In the genomic region with DNA sequence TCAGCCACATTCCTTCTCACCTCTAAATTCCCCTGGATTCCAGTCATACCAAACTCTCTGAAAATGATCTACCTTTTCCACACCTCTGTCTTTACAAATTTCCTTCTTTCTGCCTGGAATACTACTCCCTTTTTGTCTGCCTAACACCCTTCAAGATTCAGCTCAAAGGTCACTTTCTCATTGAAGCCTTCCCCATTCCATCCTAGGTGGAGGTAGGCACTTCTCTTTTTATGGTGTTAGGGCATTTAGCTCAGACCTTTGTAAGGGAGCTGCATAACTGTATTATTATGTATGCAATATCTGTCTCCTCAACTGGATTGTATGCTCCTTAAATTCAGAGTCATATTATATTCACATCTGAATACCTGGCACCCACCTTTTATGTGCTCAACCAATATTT, we compare ENCODE assay signal across 35 cellular contexts.
"Had no signal": no experiment of that assay in that cellular context is flagged by ENCODE, and none has a peak within 500 bp of the region (broad histone marks: within the 10 kb centered on the region; RNA-seq: fewer than 3 reads in every experiment).

No MANE protein-coding gene starts in this region.

- H3K27me3 Mint-ChIP-seq: activated CD4-positive, alpha-beta memory T cell treated with anti-CD3 and anti-CD28 coated beads for 36 hours; activated CD4-positive, alpha-beta T cell treated with anti-CD3 and anti-CD28 coated beads, Interleukin-2, amount 10 ng/mL, durations not matched to agents 24 days and 14 days; activated naive CD8-positive, alpha-beta T cell treated with anti-CD3 and anti-CD28 coated beads for 36 hours had no signal

- DNase-seq: activated B cell treated with CpG ODN at 0.5 μM for 24 hours; activated CD4-positive, alpha-beta memory T cell treated with anti-CD3 and anti-CD28 coated beads for 36 hours; activated CD4-positive, alpha-beta T cell treated with anti-CD3 and anti-CD28 coated beads for 4 hours; activated CD4-positive, alpha-beta T cell treated with anti-CD3 and anti-CD28 coated beads, Interleukin-2, amount 10 ng/mL, durations not matched to agents 24 days and 14 days; activated CD4-positive, alpha-beta T cell treated with anti-CD3 and anti-CD28 coated beads, Interleukin-2, amount 50 U/mL, for 1 hour; activated CD4-positive, alpha-beta T cell treated with anti-CD3 and anti-CD28 coated beads, Interleukin-2, amount 50 U/mL, for 4 hours; activated CD4-positive, CD25-positive, alpha-beta regulatory T cell treated with anti-CD3 and anti-CD28 coated beads, Interleukin-2, amount 50 U/mL, for 72 hours; activated CD8-positive, alpha-beta memory T cell treated with anti-CD3 and anti-CD28 coated beads, Interleukin-2, amount 50 U/mL, for 4 hours; activated CD8-positive, alpha-beta T cell treated with anti-CD3 and anti-CD28 coated beads for 36 hours; activated effector memory CD4-positive, alpha-beta T cell treated with anti-CD3 and anti-CD28 coated beads, Interleukin-2, amount 50 U/mL, for 16 hours; activated gamma-delta T cell treated with Interleukin-2 at 50 U/mL for 16 hours; activated naive CD4-positive, alpha-beta T cell; activated naive CD4-positive, alpha-beta T cell treated with anti-CD3 and anti-CD28 coated beads for 36 hours; activated naive CD4-positive, alpha-beta T cell treated with anti-CD3 and anti-CD28 coated beads, Interleukin-2, amount 50 U/mL, for 16 hours; activated naive CD8-positive, alpha-beta T cell treated with anti-CD3 and anti-CD28 coated beads for 36 hours; activated T-cell treated with anti-CD3 and anti-CD28 coated beads for 4 hours; activated T-cell treated with anti-CD3 and anti-CD28 coated beads, Interleukin-2, amount 50 U/mL, for 1 hour; activated T-cell treated with anti-CD3 and anti-CD28 coated beads, Interleukin-2, amount 50 U/mL, for 4 hours; activated T-cell treated with anti-CD3 and anti-CD28 coated beads, Interleukin-2, amount 50 U/mL, for 72 hours; adrenal gland; amniotic stem cell; aorta; body of pancreas; brain microvascular endothelial cell; central memory CD4-positive, alpha-beta T cell; T-helper 1 cell; T-helper 2 cell; T-helper 9 cell had no signal

- H3K36me3 ChIP-seq: adrenal gland, brain microvascular endothelial cell, breast epithelium had no signal

- H3K4me3 Mint-ChIP-seq: activated B cell treated with CpG ODN at 0.5 μM for 24 hours; activated CD4-positive, alpha-beta memory T cell treated with anti-CD3 and anti-CD28 coated beads for 36 hours; activated CD4-positive, alpha-beta T cell treated with anti-CD3 and anti-CD28 coated beads, Interleukin-2, amount 10 ng/mL, durations not matched to agents 24 days and 14 days; activated CD8-positive, alpha-beta T cell treated with anti-CD3 and anti-CD28 coated beads for 36 hours; activated naive CD4-positive, alpha-beta T cell treated with anti-CD3 and anti-CD28 coated beads for 36 hours; activated naive CD8-positive, alpha-beta T cell treated with anti-CD3 and anti-CD28 coated beads for 36 hours; activated T-cell treated with anti-CD3 and anti-CD28 coated beads, Interleukin-2, amount 50 U/mL, for 4 hours; activated T-cell treated with anti-CD3 and anti-CD28 coated beads, Interleukin-2, amount 50 U/mL, for 72 hours; activated T-helper 1 cell treated with anti-CD3 and anti-CD28 coated beads, Interleukin-12 subunit alpha, Interleukin-12 subunit beta, Interleukin-2, Interleukin-4 antibody, amounts not matched to agents 30 ng/mL and 10 ng/mL and 1 ng/mL, durations not matched to agents 14 hours and 24 hours and 36 hours; activated T-helper 17 cell treated with anti-CD3 and anti-CD28 coated beads, Interleukin-2, amount 50 U/mL, for 72 hours; T-helper 1 cell treated with Interleukin-12 subunit alpha and Interleukin-12 subunit beta and Interleukin-4 antibody, amounts not matched to agents 30 μg/mL and 1 μg/mL, for 36 hours; T-helper 2 cell treated with Interferon-gamma antibody and Interleukin-4, amounts not matched to agents 5 μg/mL and 100 μg/mL, for 36 hours had no signal

- H3K9me3 Mint-ChIP-seq: activated CD4-positive, alpha-beta memory T cell treated with anti-CD3 and anti-CD28 coated beads for 36 hours; activated CD4-positive, alpha-beta T cell treated with anti-CD3 and anti-CD28 coated beads, Interleukin-2, amount 10 ng/mL, durations not matched to agents 24 days and 14 days; activated T-helper 1 cell treated with anti-CD3 and anti-CD28 coated beads, Interleukin-12 subunit alpha, Interleukin-12 subunit beta, Interleukin-2, Interleukin-4 antibody, amounts not matched to agents 30 ng/mL and 10 ng/mL and 1 ng/mL, durations not matched to agents 14 hours and 24 hours and 36 hours had no signal

- H3K4me1 Mint-ChIP-seq: activated B cell treated with CpG ODN at 0.5 μM for 24 hours; activated CD4-positive, alpha-beta T cell treated with anti-CD3 and anti-CD28 coated beads, Interleukin-2, amount 10 ng/mL, durations not matched to agents 24 days and 14 days; activated naive CD8-positive, alpha-beta T cell treated with anti-CD3 and anti-CD28 coated beads for 36 hours; activated T-helper 17 cell treated with anti-CD3 and anti-CD28 coated beads, Interleukin-2, amount 50 U/mL, for 72 hours had no signal

- H3K9me3 ChIP-seq: adrenal gland had no signal

- H3K4me1 ChIP-seq: adrenal gland, body of pancreas, breast epithelium had no signal

- H3K36me3 Mint-ChIP-seq: activated CD4-positive, alpha-beta memory T cell treated with anti-CD3 and anti-CD28 coated beads for 36 hours; activated naive CD8-positive, alpha-beta T cell treated with anti-CD3 and anti-CD28 coated beads for 36 hours had no signal

- H3K27ac ChIP-seq: adrenal gland, body of pancreas, brain microvascular endothelial cell, breast epithelium, VCaP had no signal

- H3K4me3 ChIP-seq: adrenal gland, body of pancreas, breast epithelium had no signal

- H3K27me3 ChIP-seq: adrenal gland, body of pancreas, brain microvascular endothelial cell, breast epithelium had no signal

- H3K27ac Mint-ChIP-seq: activated B cell treated with CpG ODN at 0.5 μM for 24 hours; activated CD4-positive, alpha-beta memory T cell treated with anti-CD3 and anti-CD28 coated beads for 36 hours; activated CD4-positive, alpha-beta T cell treated with anti-CD3 and anti-CD28 coated beads, Interleukin-2, amount 10 ng/mL, durations not matched to agents 24 days and 14 days; activated CD8-positive, alpha-beta T cell treated with anti-CD3 and anti-CD28 coated beads for 36 hours; activated naive CD4-positive, alpha-beta T cell treated with anti-CD3 and anti-CD28 coated beads for 36 hours; activated naive CD4-positive, alpha-beta T cell treated with anti-CD3 and anti-CD28 coated beads, Interleukin-2, amount 50 U/mL, for 72 hours; activated naive CD8-positive, alpha-beta T cell treated with anti-CD3 and anti-CD28 coated beads for 36 hours; activated T-cell treated with anti-CD3 and anti-CD28 coated beads, Interleukin-2, amount 50 U/mL, for 72 hours; activated T-helper 1 cell treated with anti-CD3 and anti-CD28 coated beads, Interleukin-12 subunit alpha, Interleukin-12 subunit beta, Interleukin-2, Interleukin-4 antibody, amounts not matched to agents 30 ng/mL and 10 ng/mL and 1 ng/mL, durations not matched to agents 14 hours and 24 hours and 36 hours; activated T-helper 17 cell treated with anti-CD3 and anti-CD28 coated beads, Interleukin-2, amount 50 U/mL, for 72 hours; T-helper 1 cell treated with Interleukin-12 subunit alpha and Interleukin-12 subunit beta and Interleukin-4 antibody, amounts not matched to agents 30 μg/mL and 1 μg/mL, for 36 hours; T-helper 2 cell treated with Interferon-gamma antibody and Interleukin-4, amounts not matched to agents 5 μg/mL and 100 μg/mL, for 36 hours had no signal
